ENCODE assay signal across 7 cellular contexts in genomic region chr12:55981882-55982281, GRCh38. TPM values are rescaled to one million over a fixed set of nuclear protein-coding genes. Genes with fewer than 3 reads are reported as not detected.
DNase-seq lines count a peak whose midpoint lies in the region; ATAC-seq, FAIRE-seq and TF ChIP-seq lines count a peak whose summit lies in the region.
"Not testable (repeated sequence)": the region's sequence is repeated elsewhere in the genome, so short reads cannot be mapped to it uniquely, and the experiment has no call there.

No MANE protein-coding gene starts in this region.

- H3K36me3 ChIP-seq in PC-9 (ENCODE audit: low read depth), result 0 out of 2 replicates have a peak, but pooled peaks cover 17% of the 10 kb centered on the region
- peaks cover 39% of the 10 kb centered on the region for H3K36me3 ChIP-seq in K562 (ENCODE audit: control insufficient read depth, insufficient read depth, low read length)
- H3K36me3 ChIP-seq in left lung, result peaks cover 0 to 57% of the 10 kb centered on the region in 2 donors
- H3K36me3 ChIP-seq in trophoblast cell (ENCODE audit: control insufficient read depth in 1 of 2, insufficient read depth in 2 of 2, low read length in 2 of 2), result peaks cover 23 to 40% of the 10 kb centered on the region in 2 experiments

- H4K91ac ChIP-seq in trophoblast cell (ENCODE audit: low read depth, low read length), result not testable (repeated sequence)

- DNase-seq in DMS53 (lab: John Stamatoyannopoulos, UW), result peak; percentile 38
- peak; percentile 22 for DNase-seq in HK-2 (ENCODE audit: unreplicated experiment)
- peak; percentile 55 to 65 for DNase-seq in PC-9
- not testable (repeated sequence) for DNase-seq in K562 (ENCODE audit: extremely low read depth in 1 of 4, low spot score in 3 of 4); left lung
- peak; percentile 24 for DNase-seq in fibroblast of mammary gland (ENCODE audit: low read depth)
- peak; percentile 69 to 70 for DNase-seq in trophoblast cell

- H4K8ac ChIP-seq in trophoblast cell (ENCODE audit: low read depth, low read length), result not testable (repeated sequence)

- not testable (repeated sequence) for H3K4me3 ChIP-seq in PC-9; K562; fibroblast of mammary gland (ENCODE audit: control insufficient read depth, low read depth, low read length); left lung; trophoblast cell (ENCODE audit: low read depth, low read length)

- not testable (repeated sequence) for ATAC-seq in K562
- ATAC-seq in left lung, result peak; percentile 36

- 70% methylated on average over 4 of the region's 5 CpGs for WGBS in K562 (ENCODE audit: insufficient coverage, low coverage, missing lambda C conversion rate)
- WGBS in trophoblast cell (ENCODE audit: extremely low coverage, insufficient coverage, insufficient read length), result no CpG with 5 or more reads among the region's 5 CpGs

- not testable (repeated sequence) for H2BK12ac ChIP-seq in trophoblast cell (ENCODE audit: low read length)

- H3K14ac ChIP-seq in trophoblast cell (ENCODE audit: low read length), result not testable (repeated sequence)

- H4K12ac ChIP-seq in trophoblast cell (ENCODE audit: low read depth, low read length), result not testable (repeated sequence)

- in situ Hi-C loops in K562 (cut with MboI), result not testable (repeated sequence)

- intact Hi-C loops in PC-9 (cut with micrococcal nuclease; ENCODE audit: unreplicated experiment); K562 (cut with micrococcal nuclease); left lung (cut with DNase I): not testable (repeated sequence)

- H2BK120ac ChIP-seq in trophoblast cell (ENCODE audit: insufficient read depth, low read length, poor library complexity), result not testable (repeated sequence)

- H3K27me3 ChIP-seq in PC-9 (ENCODE audit: insufficient read depth, low read depth); K562 (ENCODE audit: control insufficient read depth in 2 of 2, insufficient read depth in 2 of 2, low read length in 2 of 2); left lung; trophoblast cell (ENCODE audit: insufficient read depth, low read length): not testable (repeated sequence)

- not testable (repeated sequence) for FAIRE-seq in K562 (lab: Jason Lieb, UNC)

- not testable (repeated sequence) for TF ChIP-seq EP300 in K562 (IDR thresholded peaks at IDR 0.05; ENCODE audit: low read length)

- H3K4me2 ChIP-seq in PC-9, result 0 out of 2 replicates have a peak overlapping the region, but pooled peaks have one; percentile 27
- H3K4me2 ChIP-seq in K562 (ENCODE audit: insufficient read depth, low read length); trophoblast cell (ENCODE audit: low read length): not testable (repeated sequence)

- not testable (repeated sequence) for TF ChIP-seq POLR2A in K562 (conservative IDR thresholded peaks at IDR 0.05)

- not testable (repeated sequence) for H3K79me1 ChIP-seq in trophoblast cell (ENCODE audit: low read length)

- not testable (repeated sequence) for H3K23ac ChIP-seq in trophoblast cell (ENCODE audit: low read length)

- H3K9ac ChIP-seq in K562 (ENCODE audit: insufficient read depth in 1 of 2, low read depth in 2 of 2, low read length in 2 of 2); trophoblast cell (ENCODE audit: low read length): not testable (repeated sequence)

- not testable (repeated sequence) for H2AFZ ChIP-seq in PC-9; K562 (ENCODE audit: low read depth, low read length); trophoblast cell (ENCODE audit: insufficient read depth, low read length, poor library complexity)

- not testable (repeated sequence) for H2BK5ac ChIP-seq in trophoblast cell (ENCODE audit: low read depth, low read length, poor library complexity)

- not testable (repeated sequence) for H2AK5ac ChIP-seq in trophoblast cell (ENCODE audit: low read length)

- not testable (repeated sequence) for H3K4ac ChIP-seq in trophoblast cell (ENCODE audit: low read depth, low read length)

- CTCF ChIA-PET in PC-9 (lab: Charles Lee), result interaction anchor here (0.7 kb wide), 1 partner anchor 253 kb away, joined by 3 read pairs; no protein-coding TSS in a partner anchor
- CTCF ChIA-PET in K562 (lab: Yijun Ruan, JAX; ENCODE audit: low intra/inter-chr PET ratio), result interaction anchor here (0.7 kb wide), 1 partner anchor 63 kb away, joined by 4 read pairs; no protein-coding TSS in a partner anchor

- TF ChIP-seq RAD21 in K562 (CRISPR knock-in tag; conservative IDR thresholded peaks at IDR 0.05 in 1 of 2, IDR thresholded peaks at IDR 0.05 in 1 of 2), result not testable (repeated sequence)

- POLR2A ChIA-PET in PC-9 (lab: Charles Lee; ENCODE audit: unreplicated experiment) (interaction anchor here (0.6 to 0.7 kb wide), 2 partner anchors 20 to 24 kb away, joined by 9 to 12 read pairs; no protein-coding TSS in a partner anchor), K562 (lab: Yijun Ruan, JAX) (interaction anchor here (0.6 to 5.9 kb wide), 2 partner anchors 8 to 14 kb away, joined by 3 to 49 read pairs; partner anchors contain the start of gene RAB5B)

- not testable (repeated sequence) for BruUV-seq in PC-9 (replicated peaks; lab: Mats Ljungman, UMichigan); K562 (replicated peaks; lab: Mats Ljungman, UMichigan)

- H3K9me1 ChIP-seq in K562 (ENCODE audit: control insufficient read depth, insufficient read depth, low read length), result not testable (repeated sequence)

- H3K4me1 ChIP-seq in PC-9 (replicated peaks; ENCODE audit: insufficient read depth) (peaks cover 17% of the 10 kb centered on the region), left lung (peaks cover 5 to 68% of the 10 kb centered on the region in 2 donors)
- H3K4me1 ChIP-seq in K562 (replicated peaks in 1 of 2; ENCODE audit: control insufficient read depth in 2 of 2, insufficient read depth in 2 of 2, low read length in 2 of 2); trophoblast cell (ENCODE audit: control insufficient read depth in 1 of 2, insufficient read depth in 2 of 2, low read length in 2 of 2): not testable (repeated sequence)

- H3K79me2 ChIP-seq in PC-9 (ENCODE audit: low read depth) (peaks cover 24% of the 10 kb centered on the region), K562 (ENCODE audit: control insufficient read depth, insufficient read depth, low read length) (peaks cover 13% of the 10 kb centered on the region; the same call in 2 of the 3 replicates)
- H3K79me2 ChIP-seq in trophoblast cell (ENCODE audit: control insufficient read depth, insufficient read depth, low read length, poor library complexity), result not testable (repeated sequence)

- H3K9me2 ChIP-seq in PC-9 (ENCODE audit: insufficient read depth), result not testable (repeated sequence)

- not testable (repeated sequence) for H3K9me3 ChIP-seq in PC-9 (ENCODE audit: insufficient read depth, low read depth); K562 (replicated peaks; ENCODE audit: control insufficient read depth, insufficient read depth, low read depth, low read length); left lung; trophoblast cell (ENCODE audit: insufficient read depth, low read depth, low read length)

- H3K18ac ChIP-seq in trophoblast cell (ENCODE audit: low read length), result not testable (repeated sequence)

- TF ChIP-seq CTCF in PC-9 (conservative IDR thresholded peaks at IDR 0.05); K562 (IDR thresholded peaks at IDR 0.05 in 2 of 3, conservative IDR thresholded peaks at IDR 0.05 in 1 of 3; ENCODE audit: insufficient read depth in 2 of 3, low read depth in 1 of 3, low read length in 3 of 3); fibroblast of mammary gland (conservative IDR thresholded peaks at IDR 0.05; ENCODE audit: control insufficient read depth, insufficient read depth, low read depth, low read length); left lung (IDR thresholded peaks at IDR 0.05): not testable (repeated sequence)

- H3K27ac ChIP-seq in PC-9, result peak overlapping the region; percentile 38; the same call in 1 of the 2 replicates
- not testable (repeated sequence) for H3K27ac ChIP-seq in K562 (ENCODE audit: extremely low read depth, low read depth, low read length); trophoblast cell (ENCODE audit: low read depth, low read length)
- peak overlapping the region; percentile 7 to 64 for H3K27ac ChIP-seq in left lung

- peaks cover 34% of the 10 kb centered on the region for H3F3A ChIP-seq in PC-9 (ENCODE audit: insufficient read depth, low read depth)

- H4K20me1 ChIP-seq in PC-9 (ENCODE audit: insufficient read depth); K562 (replicated peaks; ENCODE audit: control insufficient read depth, insufficient read depth, low read length): not testable (repeated sequence)

RNA-seq across cellular contexts. Expression of gene RAB5B, which starts 8.0 kb away (rescaled TPM):
- total RNA-seq in PC-9 (2021) (98.6 and 122 TPM in 2 replicates), K562 (2014; rRNA removed) (14.3 and 18.2 TPM in 2 replicates), K562 (2014; rRNA removed; fragmentation: Illumina TruSeq; extraction: Trizol) (24.7 and 25.2 TPM in 2 replicates), K562 (2015; rRNA removed; fragmentation: Illumina TruSeq; extraction: Trizol) (20.8 and 22.0 TPM in 2 replicates), K562 (2021) (33.7 and 35.1 TPM in 2 replicates), left lung (100 to 1,000 TPM; 116 to 175 TPM)
- total RNA-seq in K562 (2011; cell fraction: chromatin; rRNA removed; ENCODE audit: low replicate concordance), result 74.2 and 106 TPM in 2 replicates
- 56.2 and 58.3 TPM in 2 replicates for total RNA-seq in K562 (2011; cell fraction: nucleolus; rRNA removed)
- total RNA-seq in K562 (2011; cell fraction: nucleoplasm; rRNA removed), result 79.6 and 100 TPM in 2 replicates
- polyA plus RNA-seq in K562 (2011; rRNA removed) (73.8 and 79.6 TPM in 2 replicates), K562 (2014; fragmentation: Illumina TruSeq; extraction: Trizol) (39.7 and 49.4 TPM in 2 replicates), K562 (2014; fragmentation: Nextera tagmentation; extraction: Ambion mirVana) (10 to 100 TPM in 1 of 2 experiments, 1 to 10 TPM in 1; 6.8 to 12.2 TPM), K562 (2014; rRNA removed) (29.5 and 37.1 TPM in 2 replicates)
- polyA plus RNA-seq in K562 (2011; cell fraction: cytosol; rRNA removed), result 46.7 and 81.7 TPM in 2 replicates
- polyA plus RNA-seq in K562 (2011; cell fraction: nucleus; rRNA removed), result 47.0 and 59.0 TPM in 2 replicates
- 30.1 and 47.5 TPM in 2 replicates for polyA plus RNA-seq in K562 (2012)
- 71.3 and 77.5 TPM in 2 replicates for polyA minus RNA-seq in K562 (2011; rRNA and poly(A)+ RNA removed)
- polyA minus RNA-seq in K562 (2011; cell fraction: cytosol; rRNA and poly(A)+ RNA removed), result 31.7 and 33.6 TPM in 2 replicates
- polyA minus RNA-seq in K562 (2011; cell fraction: nucleus; rRNA and poly(A)+ RNA removed), result 13.5 and 26.8 TPM in 2 replicates
- polyA plus RNA-seq in trophoblast cell (2013), result 126 and 127 TPM in 2 replicates

RNA-seq across cellular contexts. Expression of gene SUOX, which starts 15.2 kb away (rescaled TPM):
- total RNA-seq in PC-9 (2021) (20.4 and 22.7 TPM in 2 replicates), K562 (2014; rRNA removed) (21.3 and 30.1 TPM in 2 replicates), K562 (2014; rRNA removed; fragmentation: Illumina TruSeq; extraction: Trizol) (18.1 and 22.9 TPM in 2 replicates), K562 (2015; rRNA removed; fragmentation: Illumina TruSeq; extraction: Trizol) (29.9 and 30.0 TPM in 2 replicates), K562 (2021) (23.7 and 25.8 TPM in 2 replicates), left lung (10 to 100 TPM; 26.1 to 26.3 TPM)
- 64.5 and 126 TPM in 2 replicates for total RNA-seq in K562 (2011; cell fraction: chromatin; rRNA removed; ENCODE audit: low replicate concordance)
- 67.9 and 78.4 TPM in 2 replicates for total RNA-seq in K562 (2011; cell fraction: nucleolus; rRNA removed)
- 78.7 and 91.5 TPM in 2 replicates for total RNA-seq in K562 (2011; cell fraction: nucleoplasm; rRNA removed)
- polyA plus RNA-seq in K562 (2011; rRNA removed) (31.2 and 31.5 TPM in 2 replicates), K562 (2014; fragmentation: Illumina TruSeq; extraction: Trizol) (32.2 and 39.7 TPM in 2 replicates), K562 (2014; fragmentation: Nextera tagmentation; extraction: Ambion mirVana) (10 to 100 TPM in 1 of 2 experiments, 1 to 10 TPM in 1; 9.2 to 21.6 TPM), K562 (2014; rRNA removed) (25.4 and 27.9 TPM in 2 replicates)
- polyA plus RNA-seq in K562 (2011; cell fraction: cytosol; rRNA removed), result 33.1 and 43.9 TPM in 2 replicates
- 62.5 and 76.6 TPM in 2 replicates for polyA plus RNA-seq in K562 (2011; cell fraction: nucleus; rRNA removed)
- 26.9 and 29.9 TPM in 2 replicates for polyA plus RNA-seq in K562 (2012)
- polyA minus RNA-seq in K562 (2011; rRNA and poly(A)+ RNA removed), result 30.3 and 35.2 TPM in 2 replicates
- polyA minus RNA-seq in K562 (2011; cell fraction: cytosol; rRNA and poly(A)+ RNA removed), result 16.8 and 19.6 TPM in 2 replicates
- 24.4 and 37.4 TPM in 2 replicates for polyA minus RNA-seq in K562 (2011; cell fraction: nucleus; rRNA and poly(A)+ RNA removed)
- polyA plus RNA-seq in trophoblast cell (2013), result 22.7 and 23.0 TPM in 2 replicates

RNA-seq across cellular contexts. Expression of gene CDK2, which starts 15.3 kb away (rescaled TPM):
- total RNA-seq in PC-9 (2021), result 93.8 and 99.4 TPM in 2 replicates
- 59.4 and 105 TPM in 2 replicates for total RNA-seq in K562 (2011; cell fraction: chromatin; rRNA removed; ENCODE audit: low replicate concordance)
- total RNA-seq in K562 (2011; cell fraction: nucleolus; rRNA removed), result 83.6 and 91.2 TPM in 2 replicates
- total RNA-seq in K562 (2011; cell fraction: nucleoplasm; rRNA removed), result 82.4 and 85.6 TPM in 2 replicates
- 83.6 and 101 TPM in 2 replicates for total RNA-seq in K562 (2014; rRNA removed)
- 96.5 and 116 TPM in 2 replicates for total RNA-seq in K562 (2014; rRNA removed; fragmentation: Illumina TruSeq; extraction: Trizol)
- total RNA-seq in K562 (2015; rRNA removed; fragmentation: Illumina TruSeq; extraction: Trizol), result 106 and 111 TPM in 2 replicates
- total RNA-seq in K562 (2021), result 110 and 133 TPM in 2 replicates
- 200 and 213 TPM in 2 replicates for polyA plus RNA-seq in K562 (2011; rRNA removed)
- 130 and 203 TPM in 2 replicates for polyA plus RNA-seq in K562 (2011; cell fraction: cytosol; rRNA removed)
- polyA plus RNA-seq in K562 (2011; cell fraction: nucleus; rRNA removed), result 271 and 421 TPM in 2 replicates
- 106 and 139 TPM in 2 replicates for polyA plus RNA-seq in K562 (2012)
- 129 and 166 TPM in 2 replicates for polyA plus RNA-seq in K562 (2014; fragmentation: Illumina TruSeq; extraction: Trizol)
- 10 to 100 TPM; 17.4 to 26.4 TPM for polyA plus RNA-seq in K562 (2014; fragmentation: Nextera tagmentation; extraction: Ambion mirVana)
- 109 and 114 TPM in 2 replicates for polyA plus RNA-seq in K562 (2014; rRNA removed)
- polyA minus RNA-seq in K562 (2011; rRNA and poly(A)+ RNA removed), result 58.7 and 86.0 TPM in 2 replicates
- 48.2 and 82.6 TPM in 2 replicates for polyA minus RNA-seq in K562 (2011; cell fraction: cytosol; rRNA and poly(A)+ RNA removed)
- polyA minus RNA-seq in K562 (2011; cell fraction: nucleus; rRNA and poly(A)+ RNA removed), result 31.2 and 44.9 TPM in 2 replicates
- total RNA-seq in left lung, result 10 to 100 TPM; 34.1 to 40.3 TPM
- polyA plus RNA-seq in trophoblast cell (2013), result 132 and 144 TPM in 2 replicates

RNA-seq across cellular contexts. Expression of gene PMEL, which starts 16.0 kb away (rescaled TPM):
- total RNA-seq in PC-9 (2021) (8.7 and 12.6 TPM in 2 replicates), K562 (2014; rRNA removed) (0.36 and 0.78 TPM in 2 replicates), K562 (2014; rRNA removed; fragmentation: Illumina TruSeq; extraction: Trizol) (0.96 and 1.1 TPM in 2 replicates), K562 (2015; rRNA removed; fragmentation: Illumina TruSeq; extraction: Trizol) (0.54 and 0.72 TPM in 2 replicates), K562 (2021) (0.96 and 0.98 TPM in 2 replicates), left lung (1 to 10 TPM in 1 of 2 donors, under 1 TPM in 1; 0.99 to 1.8 TPM)
- 2.5 and 8.4 TPM in 2 replicates for total RNA-seq in K562 (2011; cell fraction: chromatin; rRNA removed; ENCODE audit: low replicate concordance)
- total RNA-seq in K562 (2011; cell fraction: nucleolus; rRNA removed), result 3.4 and 4.2 TPM in 2 replicates
- 5.3 and 6.1 TPM in 2 replicates for total RNA-seq in K562 (2011; cell fraction: nucleoplasm; rRNA removed)
- polyA plus RNA-seq in K562 (2011; rRNA removed) (2.0 and 2.8 TPM in 2 replicates), K562 (2014; fragmentation: Illumina TruSeq; extraction: Trizol) (1.4 and 1.9 TPM in 2 replicates), K562 (2014; fragmentation: Nextera tagmentation; extraction: Ambion mirVana) (under 1 TPM; 0.39 to 0.68 TPM), K562 (2014; rRNA removed) (1.1 and 2.5 TPM in 2 replicates)
- polyA plus RNA-seq in K562 (2011; cell fraction: cytosol; rRNA removed), result 2.1 and 2.8 TPM in 2 replicates
- polyA plus RNA-seq in K562 (2011; cell fraction: nucleus; rRNA removed), result 9.6 and 10.1 TPM in 2 replicates
- 0.81 and 1.9 TPM in 2 replicates for polyA plus RNA-seq in K562 (2012)
- 1.5 and 1.6 TPM in 2 replicates for polyA minus RNA-seq in K562 (2011; rRNA and poly(A)+ RNA removed)
- not detected in 2 replicates for polyA minus RNA-seq in K562 (2011; cell fraction: cytosol; rRNA and poly(A)+ RNA removed)
- polyA minus RNA-seq in K562 (2011; cell fraction: nucleus; rRNA and poly(A)+ RNA removed), result 1.2 and 1.6 TPM in 2 replicates
- 31.7 and 33.8 TPM in 2 replicates for polyA plus RNA-seq in trophoblast cell (2013)

RNA-seq across cellular contexts. Expression of gene IKZF4, which starts 39.0 kb away (rescaled TPM):
- 7.4 and 9.6 TPM in 2 replicates for total RNA-seq in PC-9 (2021)
- 32.0 and 35.8 TPM in 2 replicates for total RNA-seq in K562 (2011; cell fraction: chromatin; rRNA removed; ENCODE audit: low replicate concordance)
- total RNA-seq in K562 (2011; cell fraction: nucleolus; rRNA removed), result 14.9 and 21.0 TPM in 2 replicates
- total RNA-seq in K562 (2011; cell fraction: nucleoplasm; rRNA removed), result 29.4 and 36.0 TPM in 2 replicates
- total RNA-seq in K562 (2014; rRNA removed), result 1.9 and 3.9 TPM in 2 replicates
- 2.8 TPM in 2 replicates for total RNA-seq in K562 (2014; rRNA removed; fragmentation: Illumina TruSeq; extraction: Trizol)
- 3.6 and 4.6 TPM in 2 replicates for total RNA-seq in K562 (2015; rRNA removed; fragmentation: Illumina TruSeq; extraction: Trizol)
- 16.0 and 16.3 TPM in 2 replicates for total RNA-seq in K562 (2021)
- 6.7 and 8.2 TPM in 2 replicates for polyA plus RNA-seq in K562 (2011; rRNA removed)
- 7.7 and 10.7 TPM in 2 replicates for polyA plus RNA-seq in K562 (2011; cell fraction: cytosol; rRNA removed)
- polyA plus RNA-seq in K562 (2011; cell fraction: nucleus; rRNA removed), result 19.0 and 35.6 TPM in 2 replicates
- polyA plus RNA-seq in K562 (2012), result 9.7 and 17.3 TPM in 2 replicates
- polyA plus RNA-seq in K562 (2014; fragmentation: Illumina TruSeq; extraction: Trizol), result 13.5 and 16.0 TPM in 2 replicates
- polyA plus RNA-seq in K562 (2014; fragmentation: Nextera tagmentation; extraction: Ambion mirVana), result 1 to 10 TPM; 2.8 to 3.6 TPM
- 6.4 and 10.2 TPM in 2 replicates for polyA plus RNA-seq in K562 (2014; rRNA removed)
- 8.0 and 8.6 TPM in 2 replicates for polyA minus RNA-seq in K562 (2011; rRNA and poly(A)+ RNA removed)
- 10.7 and 13.7 TPM in 2 replicates for polyA minus RNA-seq in K562 (2011; cell fraction: cytosol; rRNA and poly(A)+ RNA removed)
- polyA minus RNA-seq in K562 (2011; cell fraction: nucleus; rRNA and poly(A)+ RNA removed), result 5.8 and 6.8 TPM in 2 replicates
- total RNA-seq in left lung, result 1 to 10 TPM; 7.5 to 8.5 TPM
- polyA plus RNA-seq in trophoblast cell (2013), result 5.2 and 5.4 TPM in 2 replicates
